ENCODE assay signal across 8 cellular contexts in genomic region chr19:41373993-41374392, GRCh38.
DNase-seq lines count a peak whose midpoint lies in the region; ATAC-seq, FAIRE-seq and TF ChIP-seq lines count a peak whose summit lies in the region.

No MANE protein-coding gene starts in this region.

- H3K4me3 ChIP-seq in SK-N-MC: peak overlapping the region; percentile 21

- no peaks in the 10 kb centered on the region for H3K36me3 ChIP-seq in SK-N-MC (ENCODE audit: insufficient read depth, low read length)

- DNase-seq in HTR-8/SVneo (ENCODE audit: insufficient read length, low spot score) (peak; percentile 31), SK-N-MC (ENCODE audit: low read depth, low spot score) (no peak), glomerular visceral epithelial cell (ENCODE audit: extremely low spot score) (peak; percentile 48), smooth muscle cell of the brain vasculature (ENCODE audit: low read depth, low spot score) (peak; percentile 93), germinal center (ENCODE audit: low spot score) (no peak)
- no peak for DNase-seq in activated T-cell treated with anti-CD3 and anti-CD28 coated beads, Interleukin-2, amount 50 U/mL, for 48 hours

- ATAC-seq in HG03457 (IDR thresholded peaks at IDR 0.05; ENCODE audit: unreplicated experiment) (no peak), GM18505 (IDR thresholded peaks at IDR 0.05; ENCODE audit: unreplicated experiment) (no peak)

- H3K27ac ChIP-seq in SK-N-MC: peak overlapping the region; percentile 85

- no peak overlapping the region for H3K9ac ChIP-seq in SK-N-MC (ENCODE audit: insufficient read length)

- TF ChIP-seq POLR2A in GM18505 (IDR thresholded peaks at IDR 0.05; ENCODE audit: borderline replicate concordance, extremely low read depth, insufficient read depth, insufficient read length): no peak

- no peaks in the 10 kb centered on the region for H3K9me3 ChIP-seq in SK-N-MC (ENCODE audit: low read depth, low read length)

- FAIRE-seq in HTR-8/SVneo (lab: Jason Lieb, UNC): no peak

Comparison
In these comparisons a context has a peak if more than half of its experiments do, and no peak if none do; other contexts are left out.
1. DNase-seq: peak in HTR-8/SVneo (single experiment), glomerular visceral epithelial cell (single experiment) and smooth muscle cell of the brain vasculature (single experiment); none in SK-N-MC (single experiment), germinal center (single experiment) and activated T-cell treated with anti-CD3 and anti-CD28 coated beads, Interleukin-2, amount 50 U/mL, for 48 hours (0 of 2).